In genomic region chr3:10340046-10340445, GRCh38 we compare ENCODE assay signal across 1 cellular context.
TF ChIP-seq lines count a peak whose summit lies in the region.

No MANE protein-coding gene starts in this region.

TF ChIP-seq in SK-N-SH treated with all-trans-retinoic acid at 6 μM for 48 hours, 23 proteins besides CTCF, POLR2A, EP300 and RAD21 (continued from another document):
- TF ChIP-seq, protein P1, sequence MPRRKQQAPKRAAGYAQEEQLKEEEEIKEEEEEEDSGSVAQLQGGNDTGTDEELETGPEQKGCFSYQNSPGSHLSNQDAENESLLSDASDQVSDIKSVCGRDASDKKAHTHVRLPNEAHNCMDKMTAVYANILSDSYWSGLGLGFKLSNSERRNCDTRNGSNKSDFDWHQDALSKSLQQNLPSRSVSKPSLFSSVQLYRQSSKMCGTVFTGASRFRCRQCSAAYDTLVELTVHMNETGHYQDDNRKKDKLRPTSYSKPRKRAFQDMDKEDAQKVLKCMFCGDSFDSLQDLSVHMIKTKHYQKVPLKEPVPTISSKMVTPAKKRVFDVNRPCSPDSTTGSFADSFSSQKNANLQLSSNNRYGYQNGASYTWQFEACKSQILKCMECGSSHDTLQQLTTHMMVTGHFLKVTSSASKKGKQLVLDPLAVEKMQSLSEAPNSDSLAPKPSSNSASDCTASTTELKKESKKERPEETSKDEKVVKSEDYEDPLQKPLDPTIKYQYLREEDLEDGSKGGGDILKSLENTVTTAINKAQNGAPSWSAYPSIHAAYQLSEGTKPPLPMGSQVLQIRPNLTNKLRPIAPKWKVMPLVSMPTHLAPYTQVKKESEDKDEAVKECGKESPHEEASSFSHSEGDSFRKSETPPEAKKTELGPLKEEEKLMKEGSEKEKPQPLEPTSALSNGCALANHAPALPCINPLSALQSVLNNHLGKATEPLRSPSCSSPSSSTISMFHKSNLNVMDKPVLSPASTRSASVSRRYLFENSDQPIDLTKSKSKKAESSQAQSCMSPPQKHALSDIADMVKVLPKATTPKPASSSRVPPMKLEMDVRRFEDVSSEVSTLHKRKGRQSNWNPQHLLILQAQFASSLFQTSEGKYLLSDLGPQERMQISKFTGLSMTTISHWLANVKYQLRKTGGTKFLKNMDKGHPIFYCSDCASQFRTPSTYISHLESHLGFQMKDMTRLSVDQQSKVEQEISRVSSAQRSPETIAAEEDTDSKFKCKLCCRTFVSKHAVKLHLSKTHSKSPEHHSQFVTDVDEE (CRISPR knock-in tag; IDR thresholded peaks at IDR 0.05) = no peak
- no peak for TF ChIP-seq ZNF8 (CRISPR knock-in tag; IDR thresholded peaks at IDR 0.05)
- TF ChIP-seq TOX (CRISPR knock-in tag; IDR thresholded peaks at IDR 0.05; ENCODE audit: borderline replicate concordance) = no peak
- TF ChIP-seq CSRNP3 (CRISPR knock-in tag; IDR thresholded peaks at IDR 0.05) = no peak
- TF ChIP-seq SNAI2 (CRISPR knock-in tag; IDR thresholded peaks at IDR 0.05) = no peak
